In the genomic region with DNA sequence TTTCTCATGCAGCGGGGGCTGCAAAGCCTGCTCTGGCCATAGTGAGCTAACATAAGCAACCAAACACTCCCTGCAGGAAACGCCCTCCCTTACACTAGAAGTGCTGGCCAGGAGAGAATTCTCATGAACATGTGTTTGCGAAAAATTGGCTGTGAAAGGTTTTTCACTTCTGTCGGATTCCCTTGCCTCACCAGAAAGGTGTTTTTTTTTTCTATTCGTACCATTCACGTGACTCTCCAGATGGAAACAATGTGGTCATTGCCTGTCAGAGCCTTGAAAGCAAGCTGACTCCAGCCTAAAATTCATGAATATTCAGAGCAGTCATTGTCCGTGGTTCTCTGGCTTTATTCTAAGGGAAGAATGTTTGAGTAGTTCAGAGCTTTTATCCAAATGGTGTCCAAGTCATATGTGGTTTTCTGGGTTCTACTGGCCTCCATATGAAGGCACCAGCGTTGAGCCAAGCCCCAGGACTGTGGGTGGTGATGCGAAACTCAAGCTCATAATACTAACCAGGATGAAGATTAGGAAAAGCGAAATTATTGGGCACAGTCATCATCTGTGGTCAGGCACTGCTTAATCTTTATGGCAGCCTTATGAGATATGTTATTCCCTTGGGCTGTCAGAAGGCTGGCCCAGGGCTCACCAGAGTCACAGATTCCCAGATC, we compare ENCODE assay signal across 12 cellular contexts.
A peak's percentile ranks its signal among the peaks of the same experiment; 100 is the strongest.
DNase-seq lines count a peak whose midpoint lies in the region; ATAC-seq, FAIRE-seq and TF ChIP-seq lines count a peak whose summit lies in the region.
"Had no signal": no experiment of that assay in that cellular context is flagged by ENCODE, and none has a peak within 500 bp of the region (broad histone marks: within the 10 kb centered on the region; RNA-seq: fewer than 3 reads in every experiment).

No MANE protein-coding gene starts in this region.

- H3K27ac ChIP-seq in H1 (ENCODE audit: low read depth, low read length), result no peak overlapping the region
- peak overlapping the region in 1 of 2 donors; percentile 19 for H3K27ac ChIP-seq in thoracic aorta
- H3K27ac ChIP-seq: adrenal gland, foreskin keratinocyte had no signal

- POLR2A ChIA-PET in H1 (lab: Charles Lee; ENCODE audit: partially characterized antibody), result no interaction called here

- CTCF ChIA-PET in H1 (lab: Charles Lee; ENCODE audit: partially characterized antibody), result interaction anchor here (0.8 to 9.3 kb wide), 10 partner anchors 15 to 433 kb away, joined by 3 to 62 read pairs (median 3); no protein-coding TSS in a partner anchor

- H3K27me3 ChIP-seq in H1 (replicated peaks in 1 of 4; ENCODE audit: control insufficient read depth in 3 of 4, extremely low read depth in 1 of 4, insufficient read depth in 3 of 4, low read length in 3 of 4) (no peaks in the 10 kb centered on the region), thoracic aorta (replicated peaks; ENCODE audit: insufficient read depth) (no peaks in the 10 kb centered on the region)
- H3K27me3 ChIP-seq: adrenal gland, foreskin keratinocyte had no signal

- H4K91ac ChIP-seq in H1 (replicated peaks; ENCODE audit: insufficient read length, low read length), result no peak overlapping the region

- no peak overlapping the region for H3K23ac ChIP-seq in H1 (ENCODE audit: insufficient read length)

- peaks cover 5% of the 10 kb centered on the region for H3K4me1 Mint-ChIP-seq in osteocyte (ENCODE audit: unreplicated experiment)

- no peak overlapping the region for H3K14ac ChIP-seq in H1 (ENCODE audit: insufficient read length)

- no peak overlapping the region for H2BK15ac ChIP-seq in H1 (ENCODE audit: low read length)

- H2BK5ac ChIP-seq in H1 (ENCODE audit: low read depth, low read length), result no peak overlapping the region

- TF ChIP-seq RAD21 in H1 (IDR thresholded peaks at IDR 0.05 in 1 of 2, conservative IDR thresholded peaks at IDR 0.05 in 1 of 2; ENCODE audit: low read depth in 2 of 2, low read length in 2 of 2), result no peak

- no peak for TF ChIP-seq CTCF in H1 (IDR thresholded peaks at IDR 0.05; ENCODE audit: control extremely low read depth in 1 of 3, insufficient read depth in 1 of 3, low read depth in 1 of 3, low read length in 3 of 3)
- TF ChIP-seq CTCF in thoracic aorta (IDR thresholded peaks at IDR 0.05), result no peak
- no peak for TF ChIP-seq CTCF in osteocyte (IDR thresholded peaks at IDR 0.05)
- TF ChIP-seq CTCF in GM13976 (IDR thresholded peaks at IDR 0.05; ENCODE audit: borderline replicate concordance, control extremely low read depth, extremely low read depth, insufficient read depth, missing control alignments), result no peak

- no peak overlapping the region for H3K4ac ChIP-seq in H1 (replicated peaks; ENCODE audit: insufficient read length, low read depth, low read length)

- H3K18ac ChIP-seq in H1 (ENCODE audit: extremely low read depth, low read length), result no peak overlapping the region

- FAIRE-seq in RCC 7860 (lab: Jason Lieb, UNC) (peak; percentile 89), H1 (lab: Jason Lieb, UNC) (peak; percentile 69)

- H3K79me2 ChIP-seq in H1 (ENCODE audit: control insufficient read depth in 1 of 2, insufficient read depth in 2 of 2, low read length in 2 of 2), result no peaks in the 10 kb centered on the region

- no peaks in the 10 kb centered on the region for H3K23me2 ChIP-seq in H1 (ENCODE audit: low read depth, low read length)

- TF ChIP-seq POLR2A in H1 (IDR thresholded peaks at IDR 0.05; ENCODE audit: control extremely low read depth in 1 of 2, low read depth in 2 of 2, low read length in 2 of 2), result no peak

- no peak overlapping the region for H2AK5ac ChIP-seq in H1 (ENCODE audit: low read depth, low read length)

- H2BK120ac ChIP-seq in H1 (replicated peaks; ENCODE audit: low read depth, low read length), result no peak overlapping the region

- H3K4me1 ChIP-seq in H1 (replicated peaks in 1 of 4; ENCODE audit: control insufficient read depth in 3 of 4, insufficient read depth in 4 of 4, low read length in 3 of 4) (peaks cover 0 to 7% (median 0%) of the 10 kb centered on the region in 4 experiments; a peak in 3 of 7 replicates), thoracic aorta (ENCODE audit: control insufficient read depth in 1 of 2, low read depth in 2 of 2) (peaks cover 0 to 24% of the 10 kb centered on the region in 2 donors)
- H3K4me1 ChIP-seq: adrenal gland, foreskin keratinocyte had no signal

- H3K9me3 Mint-ChIP-seq in osteocyte (ENCODE audit: unreplicated experiment), result no peaks in the 10 kb centered on the region
- H3K9me3 Mint-ChIP-seq: stimulated activated naive CD8-positive, alpha-beta T cell treated with anti-CD3 and anti-CD28 coated beads, Interleukin-15, Interleukin-2, amounts not matched to agents 100 ng/mL and 50 ng/mL, for 24 hours had no signal

- H2BK20ac ChIP-seq in H1 (ENCODE audit: low read length), result no peak overlapping the region

- DNase-seq in RCC 7860 (ENCODE audit: low spot score) (peak; percentile 81), H1 (ENCODE audit: low read depth in 1 of 2, low spot score in 2 of 2) (no peak), medulla oblongata (ENCODE audit: extremely low spot score) (peak; percentile 69), thoracic aorta (ENCODE audit: low spot score) (no peak), osteocyte (ENCODE audit: extremely low spot score, unreplicated experiment) (no peak), NCI-H1105 treated with DMSO at 0.1 percent for 48 hours (lab: John Stamatoyannopoulos, UW) (no peak), GM13976 (ENCODE audit: low spot score) (no peak)
- no peak for DNase-seq in effector CD8-positive, alpha-beta T cell (lab: John Stamatoyannopoulos, UW)
- DNase-seq: foreskin keratinocyte, NCI-H748 treated with DMSO at 0.1 percent for 48 hours had no signal

- 80% methylated on average over 10 of the region's 10 CpGs; no CpG with 5 or more reads in 1 of the 2 experiments for WGBS in H1 (ENCODE audit: extremely low coverage in 1 of 2, insufficient coverage in 1 of 2, insufficient read length in 1 of 2, insufficient replicate concordance in 2 of 2, low coverage in 1 of 2, low lambda C conversion rate in 2 of 2, missing lambda C conversion rate in 1 of 2), 2 experiments

- no peak overlapping the region for H3K4me3 Mint-ChIP-seq in osteocyte (ENCODE audit: unreplicated experiment)
- H3K4me3 Mint-ChIP-seq: stimulated activated naive CD8-positive, alpha-beta T cell treated with anti-CD3 and anti-CD28 coated beads, Interleukin-15, Interleukin-2, amounts not matched to agents 100 ng/mL and 50 ng/mL, for 24 hours had no signal

- no peak overlapping the region for H4K8ac ChIP-seq in H1 (ENCODE audit: extremely low read depth, insufficient read depth, low read length)

- peaks cover 32% of the 10 kb centered on the region for H3K36me3 Mint-ChIP-seq in osteocyte (ENCODE audit: unreplicated experiment)

- no peak overlapping the region for H2BK12ac ChIP-seq in H1 (ENCODE audit: low read depth, low read length)

- in situ Hi-C loops in GM13976 (cut with MboI; ENCODE audit: low sequenced_read_pairs, unreplicated experiment), result no loop called here

- H3K9me3 ChIP-seq in H1 (ENCODE audit: insufficient read depth in 2 of 2, low read depth in 1 of 2, low read length in 1 of 2) (no peaks in the 10 kb centered on the region), thoracic aorta (no peaks in the 10 kb centered on the region)
- H3K9me3 ChIP-seq: adrenal gland had no signal

- H4K5ac ChIP-seq in H1 (ENCODE audit: insufficient read length, low read depth, low read length), result no peak overlapping the region

- H3K27ac Mint-ChIP-seq in osteocyte (ENCODE audit: unreplicated experiment), result no peak overlapping the region
- H3K27ac Mint-ChIP-seq: stimulated activated naive CD8-positive, alpha-beta T cell treated with anti-CD3 and anti-CD28 coated beads, Interleukin-15, Interleukin-2, amounts not matched to agents 100 ng/mL and 50 ng/mL, for 24 hours had no signal

- no peak overlapping the region for H3K56ac ChIP-seq in H1 (replicated peaks; ENCODE audit: insufficient read length, low read depth, low read length)

- H3K27me3 Mint-ChIP-seq in osteocyte (ENCODE audit: unreplicated experiment), result no peaks in the 10 kb centered on the region
- H3K27me3 Mint-ChIP-seq: stimulated activated naive CD8-positive, alpha-beta T cell treated with anti-CD3 and anti-CD28 coated beads, Interleukin-15, Interleukin-2, amounts not matched to agents 100 ng/mL and 50 ng/mL, for 24 hours had no signal

- peaks cover 0 to under 1% of the 10 kb centered on the region in 2 experiments for H4K20me1 ChIP-seq in H1 (replicated peaks in 1 of 2; ENCODE audit: control insufficient read depth in 1 of 2, insufficient read depth in 2 of 2, low read length in 2 of 2)

- H3K36me3 ChIP-seq in H1 (ENCODE audit: control insufficient read depth in 2 of 4, insufficient read depth in 4 of 4, low read length in 3 of 4), result peaks cover 20 to 69% (median 41%) of the 10 kb centered on the region in 4 experiments; a peak in 7 of 8 replicates
- H3K36me3 ChIP-seq in thoracic aorta, result no peaks in the 10 kb centered on the region

- H3K4me2 ChIP-seq in H1 (ENCODE audit: insufficient read depth in 1 of 2, low read depth in 2 of 2, low read length in 2 of 2), result no peak overlapping the region

- H3K79me1 ChIP-seq in H1 (ENCODE audit: low read depth, low read length), result no peaks in the 10 kb centered on the region; the same call in 1 of the 2 replicates

- TF ChIP-seq EP300 in H1 (IDR thresholded peaks at IDR 0.05; ENCODE audit: borderline replicate concordance in 1 of 2, low read depth in 2 of 2, low read length in 2 of 2), result no peak

- peak; percentile 44 for ATAC-seq in thoracic aorta (ENCODE audit: insufficient number of reproducible peaks, low FRiP score, low read depth)
- ATAC-seq: foreskin keratinocyte had no signal

- no peak overlapping the region for H3K9ac ChIP-seq in H1 (replicated peaks in 1 of 4; ENCODE audit: extremely low read depth in 1 of 4, low read depth in 3 of 4, low read length in 3 of 4)

- H3K4me3 ChIP-seq in H1 (ENCODE audit: extremely low read depth in 1 of 4, insufficient read depth in 2 of 4, low read depth in 3 of 4, low read length in 4 of 4) (no peak overlapping the region), thoracic aorta (no peak overlapping the region)
- H3K4me3 ChIP-seq: adrenal gland had no signal

- H2AFZ ChIP-seq in H1 (ENCODE audit: low read length), result no peak overlapping the region

TF ChIP-seq in H1, 55 proteins besides CTCF, POLR2A, EP300 and RAD21 (continues in another document):
- no peak for TF ChIP-seq BCL11A (IDR thresholded peaks at IDR 0.05; ENCODE audit: low read depth in 2 of 2, low read length in 2 of 2)
- no peak for TF ChIP-seq KDM1A (IDR thresholded peaks at IDR 0.05; ENCODE audit: borderline replicate concordance, low read length)
- no peak for TF ChIP-seq CHD1 (IDR thresholded peaks at IDR 0.05; ENCODE audit: low read depth, low read length)

Comparison
In these comparisons a context has a peak if more than half of its experiments do, and no peak if none do; other contexts are left out.
1. DNase-seq: peak in RCC 7860 (single experiment) and medulla oblongata (single experiment); none in H1 (0 of 2), thoracic aorta (single experiment), osteocyte (single experiment), NCI-H1105 treated with DMSO at 0.1 percent for 48 hours (single experiment), GM13976 (single experiment) and effector CD8-positive, alpha-beta T cell (single experiment).